In the genomic region with DNA sequence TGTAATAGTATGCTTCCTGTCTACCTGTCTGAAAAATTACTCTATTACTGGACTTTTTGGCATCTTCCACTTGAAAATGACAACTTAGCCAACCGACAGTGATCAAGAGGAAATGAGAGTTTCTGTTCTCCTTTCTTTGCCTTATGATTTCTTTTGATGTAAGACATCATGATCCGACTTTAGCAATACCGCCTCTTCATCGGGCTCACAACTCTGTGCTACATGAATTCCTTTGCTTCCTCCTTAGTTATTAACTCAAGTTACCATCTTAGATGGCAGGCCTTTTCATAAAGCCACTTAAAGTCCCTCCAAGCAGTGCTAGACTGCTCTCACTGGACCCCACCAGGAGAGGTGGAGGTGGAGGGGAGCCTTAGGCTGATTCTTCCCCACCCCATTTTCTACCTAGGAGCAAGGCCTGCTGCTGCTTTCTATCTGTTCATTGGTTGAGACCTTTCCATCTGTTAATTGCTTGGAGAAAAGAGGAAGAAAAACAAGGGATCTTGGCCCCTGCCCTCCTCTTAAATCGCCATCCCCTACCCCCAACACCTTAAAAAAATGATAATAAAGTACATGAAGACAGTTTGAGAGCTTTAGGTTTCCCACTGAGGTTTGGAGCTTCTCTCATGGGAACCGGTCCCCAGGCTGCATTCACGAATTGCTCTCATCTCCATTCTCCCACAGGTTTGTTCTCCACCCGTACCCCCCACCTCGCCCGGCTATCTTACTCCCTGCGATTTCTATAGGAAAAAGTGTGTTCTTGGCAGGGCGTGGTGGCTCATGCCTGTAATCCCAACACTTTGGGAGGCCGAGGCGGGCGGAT, we compare ENCODE assay signal across 1 cellular context.
TF ChIP-seq lines count a peak whose summit lies in the region.

No MANE protein-coding gene starts in this region.

TF ChIP-seq in GM12878, 131 proteins besides CTCF, POLR2A, EP300 and RAD21 (continued from another document and continues in another):
- TF ChIP-seq, protein P1, sequence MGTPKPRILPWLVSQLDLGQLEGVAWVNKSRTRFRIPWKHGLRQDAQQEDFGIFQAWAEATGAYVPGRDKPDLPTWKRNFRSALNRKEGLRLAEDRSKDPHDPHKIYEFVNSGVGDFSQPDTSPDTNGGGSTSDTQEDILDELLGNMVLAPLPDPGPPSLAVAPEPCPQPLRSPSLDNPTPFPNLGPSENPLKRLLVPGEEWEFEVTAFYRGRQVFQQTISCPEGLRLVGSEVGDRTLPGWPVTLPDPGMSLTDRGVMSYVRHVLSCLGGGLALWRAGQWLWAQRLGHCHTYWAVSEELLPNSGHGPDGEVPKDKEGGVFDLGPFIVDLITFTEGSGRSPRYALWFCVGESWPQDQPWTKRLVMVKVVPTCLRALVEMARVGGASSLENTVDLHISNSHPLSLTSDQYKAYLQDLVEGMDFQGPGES (IDR thresholded peaks at IDR 0.05), result no peak
- TF ChIP-seq CREM (IDR thresholded peaks at IDR 0.05; ENCODE audit: low read depth) (peak; percentile 73), TAF1 (IDR thresholded peaks at IDR 0.05; ENCODE audit: borderline replicate concordance, low read depth, low read length) (no peak; the same call in 1 of the 2 replicates), PAX8 (IDR thresholded peaks at IDR 0.05) (no peak), NR2F1 (conservative IDR thresholded peaks at IDR 0.05) (no peak), ZNF217 (IDR thresholded peaks at IDR 0.05) (no peak), CHD4 (IDR thresholded peaks at IDR 0.05) (no peak), TCF12 (IDR thresholded peaks at IDR 0.05; ENCODE audit: low read depth, low read length) (no peak), EZH2 (IDR thresholded peaks at IDR 0.05; ENCODE audit: borderline replicate concordance, control insufficient read depth, low read depth, low read length) (no peak), GATAD2B (conservative IDR thresholded peaks at IDR 0.05; ENCODE audit: low read depth) (0 out of 2 replicates have a peak, but pooled peaks have one; percentile 11), WRNIP1 (IDR thresholded peaks at IDR 0.05; ENCODE audit: borderline replicate concordance, low read depth, low read length) (no peak), SMAD1 (IDR thresholded peaks at IDR 0.05; ENCODE audit: low read depth, partially characterized antibody) (no peak), MYB (IDR thresholded peaks at IDR 0.05; ENCODE audit: borderline replicate concordance, low read depth, low read length) (no peak), POLR2AphosphoS5 (IDR thresholded peaks at IDR 0.05; ENCODE audit: low read length) (no peak), CBX5 (IDR thresholded peaks at IDR 0.05; ENCODE audit: low read depth) (peak; percentile 75), TCF3 (IDR thresholded peaks at IDR 0.05; ENCODE audit: borderline replicate concordance, insufficient read depth, low read depth, low read length) (no peak), FOXM1 (IDR thresholded peaks at IDR 0.05; ENCODE audit: low read depth, low read length) (peak; percentile 87), SMARCA5 (IDR thresholded peaks at IDR 0.05) (no peak), PAX5 (IDR thresholded peaks at IDR 0.05; ENCODE audit: borderline replicate concordance, low read depth, low read length) (0 out of 2 replicates have a peak, but pooled peaks have one; percentile 44), BRCA1 (IDR thresholded peaks at IDR 0.05; ENCODE audit: low read depth, low read length) (no peak), HCFC1 (IDR thresholded peaks at IDR 0.05; ENCODE audit: low read length) (no peak), ZSCAN29 (IDR thresholded peaks at IDR 0.05) (no peak), RBBP5 (conservative IDR thresholded peaks at IDR 0.05) (no peak), NR2C1 (IDR thresholded peaks at IDR 0.05) (no peak), NRF1 (conservative IDR thresholded peaks at IDR 0.05; ENCODE audit: low read depth, low read length) (no peak), ZNF622 (IDR thresholded peaks at IDR 0.05) (no peak), SMC3 (IDR thresholded peaks at IDR 0.05; ENCODE audit: borderline replicate concordance, low read length) (peak; percentile 6; the same call in 1 of the 2 replicates)
- TF ChIP-seq, protein P2, sequence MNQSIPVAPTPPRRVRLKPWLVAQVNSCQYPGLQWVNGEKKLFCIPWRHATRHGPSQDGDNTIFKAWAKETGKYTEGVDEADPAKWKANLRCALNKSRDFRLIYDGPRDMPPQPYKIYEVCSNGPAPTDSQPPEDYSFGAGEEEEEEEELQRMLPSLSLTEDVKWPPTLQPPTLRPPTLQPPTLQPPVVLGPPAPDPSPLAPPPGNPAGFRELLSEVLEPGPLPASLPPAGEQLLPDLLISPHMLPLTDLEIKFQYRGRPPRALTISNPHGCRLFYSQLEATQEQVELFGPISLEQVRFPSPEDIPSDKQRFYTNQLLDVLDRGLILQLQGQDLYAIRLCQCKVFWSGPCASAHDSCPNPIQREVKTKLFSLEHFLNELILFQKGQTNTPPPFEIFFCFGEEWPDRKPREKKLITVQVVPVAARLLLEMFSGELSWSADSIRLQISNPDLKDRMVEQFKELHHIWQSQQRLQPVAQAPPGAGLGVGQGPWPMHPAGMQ (IDR thresholded peaks at IDR 0.05; ENCODE audit: borderline replicate concordance), result no peak
- TF ChIP-seq, protein P3, sequence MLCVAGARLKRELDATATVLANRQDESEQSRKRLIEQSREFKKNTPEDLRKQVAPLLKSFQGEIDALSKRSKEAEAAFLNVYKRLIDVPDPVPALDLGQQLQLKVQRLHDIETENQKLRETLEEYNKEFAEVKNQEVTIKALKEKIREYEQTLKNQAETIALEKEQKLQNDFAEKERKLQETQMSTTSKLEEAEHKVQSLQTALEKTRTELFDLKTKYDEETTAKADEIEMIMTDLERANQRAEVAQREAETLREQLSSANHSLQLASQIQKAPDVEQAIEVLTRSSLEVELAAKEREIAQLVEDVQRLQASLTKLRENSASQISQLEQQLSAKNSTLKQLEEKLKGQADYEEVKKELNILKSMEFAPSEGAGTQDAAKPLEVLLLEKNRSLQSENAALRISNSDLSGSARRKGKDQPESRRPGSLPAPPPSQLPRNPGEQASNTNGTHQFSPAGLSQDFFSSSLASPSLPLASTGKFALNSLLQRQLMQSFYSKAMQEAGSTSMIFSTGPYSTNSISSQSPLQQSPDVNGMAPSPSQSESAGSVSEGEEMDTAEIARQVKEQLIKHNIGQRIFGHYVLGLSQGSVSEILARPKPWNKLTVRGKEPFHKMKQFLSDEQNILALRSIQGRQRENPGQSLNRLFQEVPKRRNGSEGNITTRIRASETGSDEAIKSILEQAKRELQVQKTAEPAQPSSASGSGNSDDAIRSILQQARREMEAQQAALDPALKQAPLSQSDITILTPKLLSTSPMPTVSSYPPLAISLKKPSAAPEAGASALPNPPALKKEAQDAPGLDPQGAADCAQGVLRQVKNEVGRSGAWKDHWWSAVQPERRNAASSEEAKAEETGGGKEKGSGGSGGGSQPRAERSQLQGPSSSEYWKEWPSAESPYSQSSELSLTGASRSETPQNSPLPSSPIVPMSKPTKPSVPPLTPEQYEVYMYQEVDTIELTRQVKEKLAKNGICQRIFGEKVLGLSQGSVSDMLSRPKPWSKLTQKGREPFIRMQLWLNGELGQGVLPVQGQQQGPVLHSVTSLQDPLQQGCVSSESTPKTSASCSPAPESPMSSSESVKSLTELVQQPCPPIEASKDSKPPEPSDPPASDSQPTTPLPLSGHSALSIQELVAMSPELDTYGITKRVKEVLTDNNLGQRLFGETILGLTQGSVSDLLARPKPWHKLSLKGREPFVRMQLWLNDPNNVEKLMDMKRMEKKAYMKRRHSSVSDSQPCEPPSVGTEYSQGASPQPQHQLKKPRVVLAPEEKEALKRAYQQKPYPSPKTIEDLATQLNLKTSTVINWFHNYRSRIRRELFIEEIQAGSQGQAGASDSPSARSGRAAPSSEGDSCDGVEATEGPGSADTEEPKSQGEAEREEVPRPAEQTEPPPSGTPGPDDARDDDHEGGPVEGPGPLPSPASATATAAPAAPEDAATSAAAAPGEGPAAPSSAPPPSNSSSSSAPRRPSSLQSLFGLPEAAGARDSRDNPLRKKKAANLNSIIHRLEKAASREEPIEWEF (IDR thresholded peaks at IDR 0.05; ENCODE audit: insufficient replicate concordance, low read depth, low read length), result peak; percentile 75
- TF ChIP-seq, protein P4, sequence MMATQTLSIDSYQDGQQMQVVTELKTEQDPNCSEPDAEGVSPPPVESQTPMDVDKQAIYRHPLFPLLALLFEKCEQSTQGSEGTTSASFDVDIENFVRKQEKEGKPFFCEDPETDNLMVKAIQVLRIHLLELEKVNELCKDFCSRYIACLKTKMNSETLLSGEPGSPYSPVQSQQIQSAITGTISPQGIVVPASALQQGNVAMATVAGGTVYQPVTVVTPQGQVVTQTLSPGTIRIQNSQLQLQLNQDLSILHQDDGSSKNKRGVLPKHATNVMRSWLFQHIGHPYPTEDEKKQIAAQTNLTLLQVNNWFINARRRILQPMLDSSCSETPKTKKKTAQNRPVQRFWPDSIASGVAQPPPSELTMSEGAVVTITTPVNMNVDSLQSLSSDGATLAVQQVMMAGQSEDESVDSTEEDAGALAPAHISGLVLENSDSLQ (IDR thresholded peaks at IDR 0.05), result peak; percentile 64
- TF ChIP-seq, protein P5, sequence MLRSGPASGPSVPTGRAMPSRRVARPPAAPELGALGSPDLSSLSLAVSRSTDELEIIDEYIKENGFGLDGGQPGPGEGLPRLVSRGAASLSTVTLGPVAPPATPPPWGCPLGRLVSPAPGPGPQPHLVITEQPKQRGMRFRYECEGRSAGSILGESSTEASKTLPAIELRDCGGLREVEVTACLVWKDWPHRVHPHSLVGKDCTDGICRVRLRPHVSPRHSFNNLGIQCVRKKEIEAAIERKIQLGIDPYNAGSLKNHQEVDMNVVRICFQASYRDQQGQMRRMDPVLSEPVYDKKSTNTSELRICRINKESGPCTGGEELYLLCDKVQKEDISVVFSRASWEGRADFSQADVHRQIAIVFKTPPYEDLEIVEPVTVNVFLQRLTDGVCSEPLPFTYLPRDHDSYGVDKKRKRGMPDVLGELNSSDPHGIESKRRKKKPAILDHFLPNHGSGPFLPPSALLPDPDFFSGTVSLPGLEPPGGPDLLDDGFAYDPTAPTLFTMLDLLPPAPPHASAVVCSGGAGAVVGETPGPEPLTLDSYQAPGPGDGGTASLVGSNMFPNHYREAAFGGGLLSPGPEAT (IDR thresholded peaks at IDR 0.05; ENCODE audit: low read depth), result peak; percentile 72
- TF ChIP-seq, protein P6, sequence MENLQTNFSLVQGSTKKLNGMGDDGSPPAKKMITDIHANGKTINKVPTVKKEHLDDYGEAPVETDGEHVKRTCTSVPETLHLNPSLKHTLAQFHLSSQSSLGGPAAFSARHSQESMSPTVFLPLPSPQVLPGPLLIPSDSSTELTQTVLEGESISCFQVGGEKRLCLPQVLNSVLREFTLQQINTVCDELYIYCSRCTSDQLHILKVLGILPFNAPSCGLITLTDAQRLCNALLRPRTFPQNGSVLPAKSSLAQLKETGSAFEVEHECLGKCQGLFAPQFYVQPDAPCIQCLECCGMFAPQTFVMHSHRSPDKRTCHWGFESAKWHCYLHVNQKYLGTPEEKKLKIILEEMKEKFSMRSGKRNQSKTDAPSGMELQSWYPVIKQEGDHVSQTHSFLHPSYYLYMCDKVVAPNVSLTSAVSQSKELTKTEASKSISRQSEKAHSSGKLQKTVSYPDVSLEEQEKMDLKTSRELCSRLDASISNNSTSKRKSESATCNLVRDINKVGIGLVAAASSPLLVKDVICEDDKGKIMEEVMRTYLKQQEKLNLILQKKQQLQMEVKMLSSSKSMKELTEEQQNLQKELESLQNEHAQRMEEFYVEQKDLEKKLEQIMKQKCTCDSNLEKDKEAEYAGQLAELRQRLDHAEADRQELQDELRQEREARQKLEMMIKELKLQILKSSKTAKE (IDR thresholded peaks at IDR 0.05; ENCODE audit: low read depth, poor library complexity, severe bottlenecking), result peak; percentile 67
- TF ChIP-seq, protein P7, sequence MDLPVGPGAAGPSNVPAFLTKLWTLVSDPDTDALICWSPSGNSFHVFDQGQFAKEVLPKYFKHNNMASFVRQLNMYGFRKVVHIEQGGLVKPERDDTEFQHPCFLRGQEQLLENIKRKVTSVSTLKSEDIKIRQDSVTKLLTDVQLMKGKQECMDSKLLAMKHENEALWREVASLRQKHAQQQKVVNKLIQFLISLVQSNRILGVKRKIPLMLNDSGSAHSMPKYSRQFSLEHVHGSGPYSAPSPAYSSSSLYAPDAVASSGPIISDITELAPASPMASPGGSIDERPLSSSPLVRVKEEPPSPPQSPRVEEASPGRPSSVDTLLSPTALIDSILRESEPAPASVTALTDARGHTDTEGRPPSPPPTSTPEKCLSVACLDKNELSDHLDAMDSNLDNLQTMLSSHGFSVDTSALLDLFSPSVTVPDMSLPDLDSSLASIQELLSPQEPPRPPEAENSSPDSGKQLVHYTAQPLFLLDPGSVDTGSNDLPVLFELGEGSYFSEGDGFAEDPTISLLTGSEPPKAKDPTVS (IDR thresholded peaks at IDR 0.05; ENCODE audit: low read depth, low read length), result no peak
- TF ChIP-seq, protein P8, sequence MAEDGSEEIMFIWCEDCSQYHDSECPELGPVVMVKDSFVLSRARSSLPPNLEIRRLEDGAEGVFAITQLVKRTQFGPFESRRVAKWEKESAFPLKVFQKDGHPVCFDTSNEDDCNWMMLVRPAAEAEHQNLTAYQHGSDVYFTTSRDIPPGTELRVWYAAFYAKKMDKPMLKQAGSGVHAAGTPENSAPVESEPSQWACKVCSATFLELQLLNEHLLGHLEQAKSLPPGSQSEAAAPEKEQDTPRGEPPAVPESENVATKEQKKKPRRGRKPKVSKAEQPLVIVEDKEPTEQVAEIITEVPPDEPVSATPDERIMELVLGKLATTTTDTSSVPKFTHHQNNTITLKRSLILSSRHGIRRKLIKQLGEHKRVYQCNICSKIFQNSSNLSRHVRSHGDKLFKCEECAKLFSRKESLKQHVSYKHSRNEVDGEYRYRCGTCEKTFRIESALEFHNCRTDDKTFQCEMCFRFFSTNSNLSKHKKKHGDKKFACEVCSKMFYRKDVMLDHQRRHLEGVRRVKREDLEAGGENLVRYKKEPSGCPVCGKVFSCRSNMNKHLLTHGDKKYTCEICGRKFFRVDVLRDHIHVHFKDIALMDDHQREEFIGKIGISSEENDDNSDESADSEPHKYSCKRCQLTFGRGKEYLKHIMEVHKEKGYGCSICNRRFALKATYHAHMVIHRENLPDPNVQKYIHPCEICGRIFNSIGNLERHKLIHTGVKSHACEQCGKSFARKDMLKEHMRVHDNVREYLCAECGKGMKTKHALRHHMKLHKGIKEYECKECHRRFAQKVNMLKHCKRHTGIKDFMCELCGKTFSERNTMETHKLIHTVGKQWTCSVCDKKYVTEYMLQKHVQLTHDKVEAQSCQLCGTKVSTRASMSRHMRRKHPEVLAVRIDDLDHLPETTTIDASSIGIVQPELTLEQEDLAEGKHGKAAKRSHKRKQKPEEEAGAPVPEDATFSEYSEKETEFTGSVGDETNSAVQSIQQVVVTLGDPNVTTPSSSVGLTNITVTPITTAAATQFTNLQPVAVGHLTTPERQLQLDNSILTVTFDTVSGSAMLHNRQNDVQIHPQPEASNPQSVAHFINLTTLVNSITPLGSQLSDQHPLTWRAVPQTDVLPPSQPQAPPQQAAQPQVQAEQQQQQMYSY (CRISPR knock-in tag; IDR thresholded peaks at IDR 0.05), result no peak
- TF ChIP-seq, protein P9, sequence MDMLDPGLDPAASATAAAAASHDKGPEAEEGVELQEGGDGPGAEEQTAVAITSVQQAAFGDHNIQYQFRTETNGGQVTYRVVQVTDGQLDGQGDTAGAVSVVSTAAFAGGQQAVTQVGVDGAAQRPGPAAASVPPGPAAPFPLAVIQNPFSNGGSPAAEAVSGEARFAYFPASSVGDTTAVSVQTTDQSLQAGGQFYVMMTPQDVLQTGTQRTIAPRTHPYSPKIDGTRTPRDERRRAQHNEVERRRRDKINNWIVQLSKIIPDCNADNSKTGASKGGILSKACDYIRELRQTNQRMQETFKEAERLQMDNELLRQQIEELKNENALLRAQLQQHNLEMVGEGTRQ (IDR thresholded peaks at IDR 0.05; ENCODE audit: borderline replicate concordance, low read depth, low read length), result no peak
